Comparison of ENCODE assay signal across 21 cellular contexts in genomic region chr2:146147448-146148012, GRCh38.
A peak's percentile ranks its signal among the peaks of the same experiment; 100 is the strongest.
DNase-seq lines count a peak whose midpoint lies in the region; ATAC-seq and TF ChIP-seq lines count a peak whose summit lies in the region.
"Had no signal": no experiment of that assay in that cellular context is flagged by ENCODE, and none has a peak within 500 bp of the region (broad histone marks: within the 10 kb centered on the region; RNA-seq: fewer than 3 reads in every experiment).

No MANE protein-coding gene starts in this region.

- TF ChIP-seq CTCF in PC-3 (conservative IDR thresholded peaks at IDR 0.05; ENCODE audit: low read depth, low read length): peak; percentile 41; the same call in 1 of the 2 replicates
- TF ChIP-seq CTCF in epithelial cell of esophagus (IDR thresholded peaks at IDR 0.05; ENCODE audit: insufficient read depth, low read depth, low read length, missing control alignments): peak; percentile 31
- peak; percentile 11 for TF ChIP-seq CTCF in osteocyte (IDR thresholded peaks at IDR 0.05)

- H3K9ac ChIP-seq in PC-3 (ENCODE audit: low read length): no peak overlapping the region

- H3K27me3 ChIP-seq in PC-3 (ENCODE audit: low read length): no peaks in the 10 kb centered on the region
- H3K27me3 ChIP-seq: brain microvascular endothelial cell, gastroesophageal sphincter had no signal

- H3K36me3 ChIP-seq in PC-3 (ENCODE audit: low read depth, low read length): no peaks in the 10 kb centered on the region
- H3K36me3 ChIP-seq: brain microvascular endothelial cell, gastroesophageal sphincter, thoracic aorta had no signal

- H3K4me1 ChIP-seq in PC-3 (ENCODE audit: insufficient read depth, low read length): no peaks in the 10 kb centered on the region
- H3K4me1 ChIP-seq: gastroesophageal sphincter had no signal

- peak; percentile 33; the same call in 1 of the 2 replicates for ATAC-seq in PC-3
- ATAC-seq in activated T-cell treated with anti-CD3 and anti-CD28 coated beads, Interleukin-2, amount 50 U/mL, for 72 hours (replicated peaks in 1 of 2): no peak
- ATAC-seq: activated naive CD8-positive, alpha-beta T cell treated with anti-CD3 and anti-CD28 coated beads, Interleukin-2, amount 50 U/mL, for 24 hours; gastroesophageal sphincter; K562; naive thymus-derived CD4-positive, alpha-beta T cell; stimulated activated naive B cell treated with anti-CD40 and anti-IgM and Interleukin-4, amounts not matched to agents 10 μg/mL and 1 μg/mL and 100 μg/mL, for 72 hours had no signal

- BruUV-seq in PC-3 (replicated peaks; lab: Mats Ljungman, UMichigan): no TSS peak

- peaks cover 24% of the 10 kb centered on the region for H3K4me1 Mint-ChIP-seq in osteocyte (ENCODE audit: unreplicated experiment)
- no peaks in the 10 kb centered on the region for H3K4me1 Mint-ChIP-seq in activated T-cell treated with anti-CD3 and anti-CD28 coated beads, Interleukin-2, amount 50 U/mL, for 72 hours (ENCODE audit: low read depth)
- H3K4me1 Mint-ChIP-seq: activated naive CD8-positive, alpha-beta T cell treated with anti-CD3 and anti-CD28 coated beads, Interleukin-2, amount 50 U/mL, for 24 hours; naive thymus-derived CD4-positive, alpha-beta T cell; stimulated activated naive B cell treated with anti-CD40 and anti-IgM and Interleukin-4, amounts not matched to agents 10 μg/mL and 1 μg/mL and 100 μg/mL, for 72 hours had no signal

- DNase-seq in NCI-H82 (lab: John Stamatoyannopoulos, UW) (peak; percentile 7), NCI-H82 treated with DMSO at 0.1 percent for 48 hours (lab: John Stamatoyannopoulos, UW; ENCODE audit: unreplicated experiment) (no peak), PC-3 (peak; percentile 32), epithelial cell of esophagus (ENCODE audit: low read depth) (peak; percentile 35), osteocyte (ENCODE audit: extremely low spot score, unreplicated experiment) (no peak), SKM-1 (lab: John Stamatoyannopoulos, UW; ENCODE audit: unreplicated experiment) (no peak), NOMO-1 treated with dmso at 0.1 percent for 144 hours (lab: John Stamatoyannopoulos, UW; ENCODE audit: unreplicated experiment) (no peak)
- no peak for DNase-seq in activated T-cell treated with anti-CD3 and anti-CD28 coated beads, Interleukin-2, amount 50 U/mL, for 72 hours
- DNase-seq: activated CD4-positive, alpha-beta T cell treated with anti-CD3 and anti-CD28 coated beads for 4 hours; activated naive CD8-positive, alpha-beta T cell treated with anti-CD3 and anti-CD28 coated beads, Interleukin-2, amount 50 U/mL, for 24 hours; brain microvascular endothelial cell; C1 segment of cervical spinal cord; GDM1; naive thymus-derived CD4-positive, alpha-beta T cell; NCI-H1694 treated with DMSO at 0.1 percent for 48 hours; NCI-H345; stimulated activated naive B cell treated with anti-CD40 and anti-IgM and Interleukin-4, amounts not matched to agents 10 μg/mL and 1 μg/mL and 100 μg/mL, for 72 hours had no signal

- no peak overlapping the region for H3K27ac Mint-ChIP-seq in osteocyte (ENCODE audit: unreplicated experiment)
- no peak overlapping the region for H3K27ac Mint-ChIP-seq in activated T-cell treated with anti-CD3 and anti-CD28 coated beads, Interleukin-2, amount 50 U/mL, for 72 hours
- H3K27ac Mint-ChIP-seq: activated naive CD8-positive, alpha-beta T cell treated with anti-CD3 and anti-CD28 coated beads, Interleukin-2, amount 50 U/mL, for 24 hours; dendritic cell treated with granulocyte-macrophage colony-stimulating factor and Interleukin-4, amounts not matched to agents 40 ng/mL and 50 ng/mL, for 4 days; naive thymus-derived CD4-positive, alpha-beta T cell; stimulated activated naive B cell treated with anti-CD40 and anti-IgM and Interleukin-4, amounts not matched to agents 10 μg/mL and 1 μg/mL and 100 μg/mL, for 72 hours had no signal

- H3K9me3 ChIP-seq in PC-3 (ENCODE audit: low read length): no peaks in the 10 kb centered on the region
- H3K9me3 ChIP-seq: gastroesophageal sphincter, thoracic aorta had no signal

- peak overlapping the region; percentile 46; the same call in 1 of the 2 replicates for H2AFZ ChIP-seq in PC-3 (ENCODE audit: low read length)

- no peaks in the 10 kb centered on the region for H4K20me1 ChIP-seq in PC-3 (ENCODE audit: low read length)

- H3K9me2 ChIP-seq in PC-3 (replicated peaks; ENCODE audit: low read length): no peaks in the 10 kb centered on the region

- intact Hi-C loops in PC-3 (cut with micrococcal nuclease): no loop called here

- peaks cover 3% of the 10 kb centered on the region for H3K36me3 Mint-ChIP-seq in osteocyte (ENCODE audit: unreplicated experiment)
- H3K36me3 Mint-ChIP-seq in activated T-cell treated with anti-CD3 and anti-CD28 coated beads, Interleukin-2, amount 50 U/mL, for 72 hours (ENCODE audit: insufficient read depth in 2 of 2): no peaks in the 10 kb centered on the region
- H3K36me3 Mint-ChIP-seq: naive thymus-derived CD4-positive, alpha-beta T cell; stimulated activated naive B cell treated with anti-CD40 and anti-IgM and Interleukin-4, amounts not matched to agents 10 μg/mL and 1 μg/mL and 100 μg/mL, for 72 hours had no signal

- no peaks in the 10 kb centered on the region for H3K79me2 ChIP-seq in PC-3 (ENCODE audit: low read length)

- no peaks in the 10 kb centered on the region for H3K27me3 Mint-ChIP-seq in osteocyte (ENCODE audit: unreplicated experiment)
- H3K27me3 Mint-ChIP-seq in activated T-cell treated with anti-CD3 and anti-CD28 coated beads, Interleukin-2, amount 50 U/mL, for 72 hours (ENCODE audit: low read depth): no peaks in the 10 kb centered on the region
- H3K27me3 Mint-ChIP-seq: activated naive CD8-positive, alpha-beta T cell treated with anti-CD3 and anti-CD28 coated beads, Interleukin-2, amount 50 U/mL, for 24 hours; dendritic cell treated with granulocyte-macrophage colony-stimulating factor and Interleukin-4, amounts not matched to agents 40 ng/mL and 50 ng/mL, for 4 days; naive thymus-derived CD4-positive, alpha-beta T cell; stimulated activated naive B cell treated with anti-CD40 and anti-IgM and Interleukin-4, amounts not matched to agents 10 μg/mL and 1 μg/mL and 100 μg/mL, for 72 hours had no signal

- H3K27ac ChIP-seq in PC-3 (ENCODE audit: low read length): no peak overlapping the region
- H3K27ac ChIP-seq: brain microvascular endothelial cell, gastroesophageal sphincter, thoracic aorta had no signal

- POLR2A ChIA-PET in PC-3 (lab: Charles Lee; ENCODE audit: unreplicated experiment): no interaction called here

- CTCF ChIA-PET in PC-3 (lab: Charles Lee): no interaction called here

- no peak overlapping the region for H3K4me3 Mint-ChIP-seq in osteocyte (ENCODE audit: unreplicated experiment)
- no peak overlapping the region for H3K4me3 Mint-ChIP-seq in activated T-cell treated with anti-CD3 and anti-CD28 coated beads, Interleukin-2, amount 50 U/mL, for 72 hours
- H3K4me3 Mint-ChIP-seq: activated naive CD8-positive, alpha-beta T cell treated with anti-CD3 and anti-CD28 coated beads, Interleukin-2, amount 50 U/mL, for 24 hours; dendritic cell treated with granulocyte-macrophage colony-stimulating factor and Interleukin-4, amounts not matched to agents 40 ng/mL and 50 ng/mL, for 4 days; naive thymus-derived CD4-positive, alpha-beta T cell; stimulated activated naive B cell treated with anti-CD40 and anti-IgM and Interleukin-4, amounts not matched to agents 10 μg/mL and 1 μg/mL and 100 μg/mL, for 72 hours had no signal

- H3K4me2 ChIP-seq in PC-3 (ENCODE audit: low read length): no peak overlapping the region

- no peaks in the 10 kb centered on the region for H3F3A ChIP-seq in PC-3 (ENCODE audit: low read length, unreplicated experiment)

- H3K4me3 ChIP-seq in PC-3 (ENCODE audit: low read length) (no peak overlapping the region), epithelial cell of esophagus (ENCODE audit: low read length) (no peak overlapping the region)
- H3K4me3 ChIP-seq: gastroesophageal sphincter, K562, thoracic aorta had no signal

- no peaks in the 10 kb centered on the region for H3K9me3 Mint-ChIP-seq in osteocyte (ENCODE audit: unreplicated experiment)
- peaks cover 0 to 6% of the 10 kb centered on the region in 2 donors for H3K9me3 Mint-ChIP-seq in activated T-cell treated with anti-CD3 and anti-CD28 coated beads, Interleukin-2, amount 50 U/mL, for 72 hours
- H3K9me3 Mint-ChIP-seq: dendritic cell treated with granulocyte-macrophage colony-stimulating factor and Interleukin-4, amounts not matched to agents 40 ng/mL and 50 ng/mL, for 4 days; stimulated activated naive B cell treated with anti-CD40 and anti-IgM and Interleukin-4, amounts not matched to agents 10 μg/mL and 1 μg/mL and 100 μg/mL, for 72 hours had no signal

Comparison
In these comparisons a context has a peak if more than half of its experiments do, and no peak if none do; other contexts are left out.
1. DNase-seq: peak in NCI-H82 (single experiment), PC-3 (single experiment) and epithelial cell of esophagus (single experiment); none in NCI-H82 treated with DMSO at 0.1 percent for 48 hours (single experiment), osteocyte (single experiment), SKM-1 (single experiment), NOMO-1 treated with dmso at 0.1 percent for 144 hours (single experiment) and activated T-cell treated with anti-CD3 and anti-CD28 coated beads, Interleukin-2, amount 50 U/mL, for 72 hours (0 of 2).
2. Peak in every context shown above with its lines, with median percentiles within 50 percentile points of each other: CTCF ChIP-seq.